1 cellular context compared by ENCODE assay signal in genomic region chr1:28395181-28395580, GRCh38.
TF ChIP-seq lines count a peak whose summit lies in the region.

No MANE protein-coding gene starts in this region.

TF ChIP-seq in K562, 482 proteins besides CTCF, POLR2A, EP300 and RAD21 (continued from another document and continues in another):
- TF ChIP-seq ATF6 (CRISPR knock-in tag; IDR thresholded peaks at IDR 0.05) = no peak
- no peak for TF ChIP-seq GTF2A2 (tag; IDR thresholded peaks at IDR 0.05)
- no peak for TF ChIP-seq CBX5 (IDR thresholded peaks at IDR 0.05; ENCODE audit: borderline replicate concordance, low read depth)
- TF ChIP-seq CCNT2 (IDR thresholded peaks at IDR 0.05; ENCODE audit: borderline replicate concordance, extremely low read depth, insufficient read length, low read depth, low read length) = no peak
- TF ChIP-seq SLC30A9 (CRISPR knock-in tag; IDR thresholded peaks at IDR 0.05) = no peak
- no peak for TF ChIP-seq ZBTB12 (CRISPR knock-in tag; IDR thresholded peaks at IDR 0.05)
- peak; percentile 40 for TF ChIP-seq NCOR1 (IDR thresholded peaks at IDR 0.05)
- no peak for TF ChIP-seq CEBPB (tag; IDR thresholded peaks at IDR 0.05)
- TF ChIP-seq ZNF121 (CRISPR knock-in tag; conservative IDR thresholded peaks at IDR 0.05) = no peak
- TF ChIP-seq SPI1 (IDR thresholded peaks at IDR 0.05; ENCODE audit: borderline replicate concordance, low read depth, low read length) = no peak
- no peak for TF ChIP-seq TRIM28 (IDR thresholded peaks at IDR 0.05)
- TF ChIP-seq MAZ (CRISPR knock-in tag; conservative IDR thresholded peaks at IDR 0.05 in 1 of 2, IDR thresholded peaks at IDR 0.05 in 1 of 2) = no peak
- no peak for TF ChIP-seq ELF4 (CRISPR knock-in tag; IDR thresholded peaks at IDR 0.05)
- TF ChIP-seq MEF2A (IDR thresholded peaks at IDR 0.05; ENCODE audit: control insufficient read depth, low read depth, low read length) = no peak
- no peak for TF ChIP-seq KLF16 (IDR thresholded peaks at IDR 0.05)
- TF ChIP-seq SREBF2 (CRISPR knock-in tag; IDR thresholded peaks at IDR 0.05) = no peak
- TF ChIP-seq FOXO4 (CRISPR knock-in tag; IDR thresholded peaks at IDR 0.05) = no peak
- TF ChIP-seq ZNF76 (CRISPR knock-in tag; IDR thresholded peaks at IDR 0.05; ENCODE audit: borderline replicate concordance) = no peak
- no peak for TF ChIP-seq SREBF1 (IDR thresholded peaks at IDR 0.05; ENCODE audit: borderline replicate concordance, low read depth, low read length)
- TF ChIP-seq SMARCB1 (IDR thresholded peaks at IDR 0.05; ENCODE audit: insufficient read length, low read depth) = no peak
- no peak for TF ChIP-seq ZNF175 (CRISPR knock-in tag; IDR thresholded peaks at IDR 0.05; ENCODE audit: low read depth)
- TF ChIP-seq MCM5 (IDR thresholded peaks at IDR 0.05; ENCODE audit: low read depth) = no peak
- peak in 1 of 2 experiments; percentile 47; a peak in 2 of 4 replicates for TF ChIP-seq MNT (conservative IDR thresholded peaks at IDR 0.05)
- no peak for TF ChIP-seq IRF9 (tag; IDR thresholded peaks at IDR 0.05)
- TF ChIP-seq USF2 (CRISPR knock-in tag; IDR thresholded peaks at IDR 0.05) = no peak
- TF ChIP-seq ZFP30 (CRISPR knock-in tag; IDR thresholded peaks at IDR 0.05; ENCODE audit: borderline replicate concordance) = no peak
- TF ChIP-seq ZNF830 (CRISPR knock-in tag; IDR thresholded peaks at IDR 0.05) = no peak
- TF ChIP-seq ZNF408 (CRISPR knock-in tag; IDR thresholded peaks at IDR 0.05; ENCODE audit: low read depth) = no peak
- no peak for TF ChIP-seq HNRNPK (IDR thresholded peaks at IDR 0.05; ENCODE audit: low read depth, low read length, poor library complexity, severe bottlenecking)
- TF ChIP-seq LEF1 (IDR thresholded peaks at IDR 0.05) = peak; percentile 72; the same call in 1 of the 2 replicates
- no peak for TF ChIP-seq ZNF354B (CRISPR knock-in tag; IDR thresholded peaks at IDR 0.05)
- no peak for TF ChIP-seq ZNF740 (CRISPR knock-in tag; IDR thresholded peaks at IDR 0.05)
- no peak for TF ChIP-seq ZNF740 (tag; IDR thresholded peaks at IDR 0.05)
- TF ChIP-seq KAT8 (IDR thresholded peaks at IDR 0.05; ENCODE audit: low read depth) = no peak
- TF ChIP-seq CBFB (CRISPR knock-in tag; IDR thresholded peaks at IDR 0.05) = no peak
- TF ChIP-seq ZNF785 (CRISPR knock-in tag; IDR thresholded peaks at IDR 0.05) = no peak
- TF ChIP-seq DPF2 (IDR thresholded peaks at IDR 0.05) = peak; percentile 90
- no peak for TF ChIP-seq SRSF3 (IDR thresholded peaks at IDR 0.05; ENCODE audit: insufficient read depth, low read length)
- TF ChIP-seq ZNF41 (CRISPR knock-in tag; conservative IDR thresholded peaks at IDR 0.05) = no peak
- TF ChIP-seq TRIM25 (IDR thresholded peaks at IDR 0.05; ENCODE audit: borderline replicate concordance) = no peak
- TF ChIP-seq ZNF124 (CRISPR knock-in tag; IDR thresholded peaks at IDR 0.05) = no peak
- TF ChIP-seq CREB3L1 (IDR thresholded peaks at IDR 0.05; ENCODE audit: borderline replicate concordance, low read depth) = no peak
- no peak for TF ChIP-seq RB1 (IDR thresholded peaks at IDR 0.05; ENCODE audit: low read depth)
- no peak for TF ChIP-seq ELK1 (CRISPR knock-in tag; IDR thresholded peaks at IDR 0.05)
- no peak for TF ChIP-seq ETS2 (tag; IDR thresholded peaks at IDR 0.05; ENCODE audit: borderline replicate concordance, poor library complexity, severe bottlenecking)
- TF ChIP-seq ZNF398 (CRISPR knock-in tag; IDR thresholded peaks at IDR 0.05) = no peak
- no peak for TF ChIP-seq DACH1 (IDR thresholded peaks at IDR 0.05; ENCODE audit: partially characterized antibody)
- TF ChIP-seq GATAD2A (IDR thresholded peaks at IDR 0.05) = peak; percentile 56; the same call in 1 of the 2 replicates
- TF ChIP-seq ARNT (IDR thresholded peaks at IDR 0.05) = peak in 1 of 2 experiments; percentile 63; a peak in 1 of 4 replicates
- 0 out of 2 replicates have a peak, but pooled peaks have one; percentile 29 for TF ChIP-seq FOXA1 (IDR thresholded peaks at IDR 0.05; ENCODE audit: borderline replicate concordance)
- TF ChIP-seq CBFA2T2 (conservative IDR thresholded peaks at IDR 0.05) = no peak
- TF ChIP-seq ZNF282 (CRISPR knock-in tag; IDR thresholded peaks at IDR 0.05) = no peak
- peak; percentile 12; the same call in 1 of the 2 replicates for TF ChIP-seq MTA2 (IDR thresholded peaks at IDR 0.05; ENCODE audit: low read depth)
- TF ChIP-seq TAF7 (tag; IDR thresholded peaks at IDR 0.05) = no peak
- TF ChIP-seq POLR2AphosphoS5 (IDR thresholded peaks at IDR 0.05; ENCODE audit: control insufficient read depth, insufficient read depth, low read depth, low read length) = no peak
- TF ChIP-seq ZNF3 (CRISPR knock-in tag; IDR thresholded peaks at IDR 0.05) = no peak
- TF ChIP-seq XRCC4 (IDR thresholded peaks at IDR 0.05; ENCODE audit: extremely low read depth, insufficient read depth, insufficient read length) = no peak
- TF ChIP-seq PRMT5 (CRISPR knock-in tag; IDR thresholded peaks at IDR 0.05) = no peak
- no peak for TF ChIP-seq SNIP1 (IDR thresholded peaks at IDR 0.05; ENCODE audit: low read depth)
- TF ChIP-seq SMARCA5 (IDR thresholded peaks at IDR 0.05) = no peak
